In genomic region chr17:57663326-57664070, GRCh38 we compare ENCODE assay signal across 8 cellular contexts.
DNase-seq lines count a peak whose midpoint lies in the region; ATAC-seq and TF ChIP-seq lines count a peak whose summit lies in the region.

No MANE protein-coding gene starts in this region.

- DNase-seq in H9 (no peak), SK-N-DZ (ENCODE audit: low spot score) (peak; percentile 49), gastrocnemius medialis (no peak), RPMI8226 (no peak), GM13977 (ENCODE audit: low spot score) (no peak), A673 (ENCODE audit: low spot score) (no peak)

- TF ChIP-seq CTCF in H9 (conservative IDR thresholded peaks at IDR 0.05): no peak
- no peak for TF ChIP-seq CTCF in gastroesophageal sphincter (IDR thresholded peaks at IDR 0.05)
- no peak for TF ChIP-seq CTCF in gastrocnemius medialis (IDR thresholded peaks at IDR 0.05 in 4 of 5, conservative IDR thresholded peaks at IDR 0.05 in 1 of 5)
- no peak for TF ChIP-seq CTCF in GM13977 (IDR thresholded peaks at IDR 0.05; ENCODE audit: extremely low read depth, insufficient read depth, missing control alignments)
- TF ChIP-seq CTCF in A673 (conservative IDR thresholded peaks at IDR 0.05; ENCODE audit: low read depth, low read length): no peak

- H3K27ac Mint-ChIP-seq in H9: peak overlapping the region; percentile 22 to 99 (median 57); a peak in 4 of 7 replicates

- in situ Hi-C loops in gastrocnemius medialis (cut with MboI; ENCODE audit: low sequenced_read_pairs in 4 of 4) (loop anchor here in 1 of 4 donors (5.0 kb wide), 1 partner anchor 411 kb away; no protein-coding TSS in a partner anchor), GM13977 (cut with MboI; ENCODE audit: low pct_unique_long_range_greater_than_20kb, low sequenced_read_pairs, unreplicated experiment) (no loop called here)

- no peak overlapping the region for H2BK12ac ChIP-seq in H9 (ENCODE audit: insufficient read length, low read depth, low read length)

- no peaks in the 10 kb centered on the region for H3K9me3 Mint-ChIP-seq in H9

- no peak overlapping the region for H3K23ac ChIP-seq in H9 (ENCODE audit: insufficient read length, low read depth, low read length)

- H3K56ac ChIP-seq in H9 (ENCODE audit: insufficient read length, low read depth, low read length): no peak overlapping the region

- no peak overlapping the region for H3K4me2 ChIP-seq in H9 (ENCODE audit: insufficient read depth, insufficient read length, low read length)

- H4K20me1 ChIP-seq in H9 (ENCODE audit: control insufficient read depth, insufficient read depth, insufficient read length): no peaks in the 10 kb centered on the region

- no CpG with 5 or more reads among the region's 14 CpGs for WGBS in H9 (ENCODE audit: extremely low coverage, insufficient read length, low lambda C conversion rate)
- 4 to 58% methylated on average over 4 to 8 of the region's 14 CpGs for WGBS in gastroesophageal sphincter (ENCODE audit: low coverage in 1 of 2), 2 donors

- H3K4me1 ChIP-seq in H9 (ENCODE audit: insufficient read depth, low read length): peaks cover 3% of the 10 kb centered on the region; the same call in 1 of the 2 replicates
- H3K4me1 ChIP-seq in gastroesophageal sphincter: peaks cover 0 to 66% (median 12%) of the 10 kb centered on the region in 3 donors
- H3K4me1 ChIP-seq in gastrocnemius medialis: peaks cover 30 to 35% of the 10 kb centered on the region in 2 donors
- H3K4me1 ChIP-seq in A673 (ENCODE audit: insufficient read depth, low read length, poor library complexity, severe bottlenecking): peaks cover 27% of the 10 kb centered on the region

- no peak overlapping the region for H2BK20ac ChIP-seq in H9 (ENCODE audit: low read depth, low read length, poor library complexity, severe bottlenecking)

- no peak overlapping the region for H2AK5ac ChIP-seq in H9 (ENCODE audit: insufficient read length, low read length)

- no peaks in the 10 kb centered on the region; the same call in 1 of the 2 replicates for H3K79me2 ChIP-seq in H9 (ENCODE audit: insufficient read depth, low read length)

- intact Hi-C loops in gastrocnemius medialis (cut with DNase I; ENCODE audit: low total_unique reads): loop anchor here (2.0 to 10.0 kb wide), 3 partner anchors 169 to 421 kb away; partner anchors contain the start of gene SRSF1
- intact Hi-C loops in A673 (cut with micrococcal nuclease; ENCODE audit: unreplicated experiment): no loop called here

- H2BK15ac ChIP-seq in H9 (ENCODE audit: low read depth, low read length): no peak overlapping the region

- H4K5ac ChIP-seq in H9 (ENCODE audit: insufficient read length, low read depth, low read length): no peak overlapping the region

- no peak overlapping the region for H3K9ac ChIP-seq in H9 (ENCODE audit: extremely low read depth, insufficient read length, low read length)

- no peaks in the 10 kb centered on the region for H3K23me2 ChIP-seq in H9 (ENCODE audit: insufficient read length, low read depth, low read length, poor library complexity, severe bottlenecking)

- no peaks in the 10 kb centered on the region for H3K36me3 ChIP-seq in gastroesophageal sphincter
- no peaks in the 10 kb centered on the region for H3K36me3 ChIP-seq in gastrocnemius medialis
- no peaks in the 10 kb centered on the region for H3K36me3 ChIP-seq in A673 (ENCODE audit: insufficient read depth, low read length, poor library complexity, severe bottlenecking)

- TF ChIP-seq POLR2A in gastroesophageal sphincter (IDR thresholded peaks at IDR 0.05) (no peak), gastrocnemius medialis (IDR thresholded peaks at IDR 0.05) (no peak)

- POLR2A ChIA-PET in A673 (lab: Charles Lee; ENCODE audit: low non-redundant PET): no interaction called here

- peak overlapping the region in 1 of 2 donors; percentile 25 for H3K4me3 ChIP-seq in gastroesophageal sphincter
- H3K4me3 ChIP-seq in gastrocnemius medialis: peak overlapping the region in 1 of 4 donors; percentile 46
- H3K4me3 ChIP-seq in A673 (ENCODE audit: low read depth, low read length, poor library complexity, severe bottlenecking): no peak overlapping the region

- no peak overlapping the region for H2AFZ ChIP-seq in H9 (ENCODE audit: low read length)

- peak overlapping the region; percentile 3 for H3K18ac ChIP-seq in H9 (ENCODE audit: insufficient read length, low read depth, low read length)

- no TSS peak for BruUV-seq in A673 (replicated peaks; lab: Mats Ljungman, UMichigan)

- H3K4me3 Mint-ChIP-seq in H9: no peak overlapping the region

- no peaks in the 10 kb centered on the region for H3K9me3 ChIP-seq in H9 (ENCODE audit: control insufficient read depth, low read depth, low read length)
- H3K9me3 ChIP-seq in gastroesophageal sphincter: no peaks in the 10 kb centered on the region
- H3K9me3 ChIP-seq in gastrocnemius medialis: no peaks in the 10 kb centered on the region
- H3K9me3 ChIP-seq in A673 (ENCODE audit: low read depth, low read length, poor library complexity, severe bottlenecking): no peaks in the 10 kb centered on the region

- no peak overlapping the region for H4K8ac ChIP-seq in H9 (replicated peaks; ENCODE audit: insufficient read length, low read depth, low read length)

- H2BK120ac ChIP-seq in H9 (ENCODE audit: low read depth, low read length, poor library complexity, severe bottlenecking): no peak overlapping the region

- no peak for TF ChIP-seq EP300 in gastroesophageal sphincter (IDR thresholded peaks at IDR 0.05)

- no peak overlapping the region for H3K4ac ChIP-seq in H9 (ENCODE audit: low read depth, low read length)

- peaks cover 55 to 64% of the 10 kb centered on the region in 2 experiments for H3K4me1 Mint-ChIP-seq in H9

- no peak for ATAC-seq in gastroesophageal sphincter
- ATAC-seq in gastrocnemius medialis: peak in 1 of 2 donors; percentile 12
- ATAC-seq in GM19324 (IDR thresholded peaks at IDR 0.05; ENCODE audit: low FRiP score, unreplicated experiment): no peak

- H3K36me3 Mint-ChIP-seq in H9 (ENCODE audit: insufficient read depth in 1 of 3, low read depth in 3 of 3): peaks cover 0 to under 1% (median 0%) of the 10 kb centered on the region in 3 experiments; a peak in 1 of 7 replicates

- H3K14ac ChIP-seq in H9 (ENCODE audit: insufficient read depth, low read length): peak overlapping the region; percentile 7; the same call in 1 of the 2 replicates

- H3K27me3 ChIP-seq in H9 (ENCODE audit: insufficient read depth, low read length) (no peaks in the 10 kb centered on the region), gastroesophageal sphincter (no peaks in the 10 kb centered on the region), gastrocnemius medialis (no peaks in the 10 kb centered on the region), A673 (replicated peaks; ENCODE audit: insufficient read depth, low read depth, low read length, poor library complexity) (no peaks in the 10 kb centered on the region)

- CTCF ChIA-PET in A673 (lab: Charles Lee): interaction anchor here (0.6 to 2.1 kb wide), 4 partner anchors 8 to 421 kb away, joined by 3 to 11 read pairs (median 3); no protein-coding TSS in a partner anchor

- H3K27ac ChIP-seq in H9 (ENCODE audit: insufficient read length, low read depth, low read length) (no peak overlapping the region), gastroesophageal sphincter (peak overlapping the region; percentile 82 to 91 (median 90)), gastrocnemius medialis (peak overlapping the region; percentile 77 to 91 (median 86)), A673 (ENCODE audit: low read depth, low read length, poor library complexity, severe bottlenecking) (no peak overlapping the region)

- no peak overlapping the region for H2BK5ac ChIP-seq in H9 (ENCODE audit: insufficient read length, low read length)

- no peaks in the 10 kb centered on the region for H3K79me1 ChIP-seq in H9 (ENCODE audit: insufficient read depth, low read depth, low read length, poor library complexity, severe bottlenecking)

- H3K27me3 Mint-ChIP-seq in H9 (ENCODE audit: low read depth): no peaks in the 10 kb centered on the region

- H4K91ac ChIP-seq in H9 (ENCODE audit: insufficient read length, low read depth, low read length): no peak overlapping the region

- H3T11ph ChIP-seq in H9 (ENCODE audit: low read length): no peak overlapping the region

Comparison
In these comparisons a context has a peak if more than half of its experiments do, and no peak if none do; other contexts are left out.
1. H3K27ac ChIP-seq: peak in gastroesophageal sphincter (4 of 4) and gastrocnemius medialis (4 of 4); none in H9 (single experiment) and A673 (single experiment).